Comparison of ENCODE assay signal across 8 cellular contexts in genomic region chr5:66143473-66144073, GRCh38. TPM values are rescaled to one million over a fixed set of nuclear protein-coding genes. Genes with fewer than 3 reads are reported as not detected.
DNase-seq lines count a peak whose midpoint lies in the region; ATAC-seq and TF ChIP-seq lines count a peak whose summit lies in the region.

No MANE protein-coding gene starts in this region.

- no peak for DNase-seq in DND-41
- no peak for DNase-seq in LNCaP clone FGC (ENCODE audit: low read depth)
- DNase-seq in central memory CD8-positive, alpha-beta T cell (ENCODE audit: low spot score in 2 of 2), result no peak
- no peak for DNase-seq in dedifferentiated amniotic fluid mesenchymal stem cell (ENCODE audit: extremely low spot score)
- DNase-seq in activated effector memory CD4-positive, alpha-beta T cell treated with Interleukin-2 at 50 U/mL for 16 hours, result no peak
- DNase-seq in cerebellar nuclear complex (lab: John Stamatoyannopoulos, UW), result no peak

- H3K27me3 ChIP-seq in DND-41 (ENCODE audit: insufficient read depth, low read length, poor library complexity), result no peaks in the 10 kb centered on the region

- H3K27ac ChIP-seq in DND-41 (ENCODE audit: low read length), result peak overlapping the region; percentile 99
- H3K27ac ChIP-seq in mesodermal cell (ENCODE audit: low read depth, low read length, severe bottlenecking), result peak overlapping the region; percentile 97

- WGBS in mesodermal cell (ENCODE audit: insufficient coverage in 2 of 2), 2 experiments, result 35 to 40% methylated on average over 12 to 13 of the region's 16 CpGs

- no peaks in the 10 kb centered on the region for H3K27me3 Mint-ChIP-seq in central memory CD8-positive, alpha-beta T cell

- H3K4me2 ChIP-seq in DND-41 (ENCODE audit: insufficient read depth, low read length), result peak overlapping the region; percentile 83

- H4K20me1 ChIP-seq in DND-41 (ENCODE audit: insufficient read depth, low read length), result peaks cover 8% of the 10 kb centered on the region; the same call in 1 of the 2 replicates

- peak overlapping the region; percentile 45 to 67 for H3K4me3 ChIP-seq in DND-41 (ENCODE audit: low read depth in 1 of 2, low read length in 2 of 2)
- peak overlapping the region; percentile 90 for H3K4me3 ChIP-seq in LNCaP clone FGC (ENCODE audit: low read depth, low read length)
- H3K4me3 ChIP-seq in mesodermal cell (ENCODE audit: extremely low read depth, insufficient read depth, low read length, poor library complexity, severe bottlenecking), result peak overlapping the region; percentile 91

- TF ChIP-seq CTCF in DND-41 (IDR thresholded peaks at IDR 0.05; ENCODE audit: borderline replicate concordance, extremely low read depth, low read length, poor library complexity, severe bottlenecking) (no peak), LNCaP clone FGC (IDR thresholded peaks at IDR 0.05; ENCODE audit: control insufficient read depth, extremely low read depth, insufficient read depth) (no peak)

- peaks cover 51% of the 10 kb centered on the region for H3K79me2 ChIP-seq in DND-41 (ENCODE audit: insufficient read depth, low read length)

- H3K4me1 Mint-ChIP-seq in central memory CD8-positive, alpha-beta T cell, result peaks cover 19% of the 10 kb centered on the region

- H3K4me1 ChIP-seq in DND-41 (ENCODE audit: insufficient read depth, low read length) (peaks cover 45% of the 10 kb centered on the region), mesodermal cell (ENCODE audit: control insufficient read depth, insufficient read depth, low read length, poor library complexity, severe bottlenecking) (no peaks in the 10 kb centered on the region)

- peak overlapping the region; percentile 99 for H3K4me3 Mint-ChIP-seq in central memory CD8-positive, alpha-beta T cell

- H3K9me3 ChIP-seq in DND-41 (ENCODE audit: insufficient read depth, low read length, severe bottlenecking) (no peaks in the 10 kb centered on the region), mesodermal cell (ENCODE audit: control insufficient read depth, low read length) (no peaks in the 10 kb centered on the region)

- peaks cover 7% of the 10 kb centered on the region; the same call in 1 of the 2 replicates for H3K36me3 ChIP-seq in DND-41 (ENCODE audit: insufficient read depth, low read length)
- peaks cover 5% of the 10 kb centered on the region for H3K36me3 ChIP-seq in mesodermal cell (ENCODE audit: control insufficient read depth, insufficient read depth, low read length)

- ATAC-seq in DND-41 (ENCODE audit: insufficient read depth, low read depth) (no peak), GM21576 (IDR thresholded peaks at IDR 0.05; ENCODE audit: unreplicated experiment) (peak; percentile 26)
- ATAC-seq in central memory CD8-positive, alpha-beta T cell (replicated peaks; ENCODE audit: extremely low read depth, poor library complexity, severe bottlenecking), result no peak

- no peaks in the 10 kb centered on the region for H3K9me3 Mint-ChIP-seq in central memory CD8-positive, alpha-beta T cell

- H2AFZ ChIP-seq in DND-41 (ENCODE audit: low read depth, low read length), result peak overlapping the region; percentile 99

- H3K27ac Mint-ChIP-seq in central memory CD8-positive, alpha-beta T cell (ENCODE audit: low read depth), result peak overlapping the region; percentile 100

- peaks cover 21% of the 10 kb centered on the region for H3K36me3 Mint-ChIP-seq in central memory CD8-positive, alpha-beta T cell (ENCODE audit: insufficient read depth)

- peak overlapping the region; percentile 98 for H3K9ac ChIP-seq in DND-41 (ENCODE audit: low read depth, low read length)

RNA-seq across cellular contexts. Expression of gene SREK1, which starts 0.5 kb away (rescaled TPM):
- polyA plus RNA-seq in mesodermal cell (2013, experiment 1 of 2), result 39.8 TPM
- polyA plus RNA-seq in mesodermal cell (2013, experiment 2 of 2), result 46.0 TPM
